In genomic region chr19:13833330-13834265, GRCh38 we compare ENCODE assay signal across 1 cellular context.
TF ChIP-seq lines count a peak whose summit lies in the region.

No MANE protein-coding gene starts in this region.

TF ChIP-seq in HepG2, 621 proteins besides CTCF, POLR2A, EP300 and RAD21 (continued from another document and continues in another):
- peak; percentile 70 for TF ChIP-seq TAF15 (IDR thresholded peaks at IDR 0.05; ENCODE audit: low read depth, low read length, poor library complexity, severe bottlenecking)
- peak; percentile 99 for TF ChIP-seq NFYB (CRISPR knock-in tag; IDR thresholded peaks at IDR 0.05)
- TF ChIP-seq ZNF891 (CRISPR knock-in tag; IDR thresholded peaks at IDR 0.05): 0 out of 2 replicates have a peak, but pooled peaks have one; percentile 51
- peak; percentile 33; the same call in 1 of the 2 replicates for TF ChIP-seq TBX3 (IDR thresholded peaks at IDR 0.05; ENCODE audit: borderline replicate concordance)
- no peak for TF ChIP-seq IRF1 (CRISPR knock-in tag; IDR thresholded peaks at IDR 0.05; ENCODE audit: low read depth)
- TF ChIP-seq MXD3 (CRISPR knock-in tag; IDR thresholded peaks at IDR 0.05): 0 out of 2 replicates have a peak, but pooled peaks have one; percentile 51
- TF ChIP-seq RBFOX2 (IDR thresholded peaks at IDR 0.05; ENCODE audit: low read depth, low read length): peak; percentile 85
- TF ChIP-seq TBX2 (CRISPR knock-in tag; IDR thresholded peaks at IDR 0.05; ENCODE audit: borderline replicate concordance): peak; percentile 38; the same call in 1 of the 2 replicates
- peak; percentile 39; the same call in 1 of the 2 replicates for TF ChIP-seq ELF1 (CRISPR knock-in tag; IDR thresholded peaks at IDR 0.05)
- peak; percentile 68 for TF ChIP-seq ZNF501 (CRISPR knock-in tag; IDR thresholded peaks at IDR 0.05)
- TF ChIP-seq HNRNPK (IDR thresholded peaks at IDR 0.05; ENCODE audit: low read depth, low read length, poor library complexity, severe bottlenecking): peak; percentile 21
- TF ChIP-seq ZNF564 (CRISPR knock-in tag; IDR thresholded peaks at IDR 0.05): no peak
- TF ChIP-seq AGO1 (IDR thresholded peaks at IDR 0.05; ENCODE audit: low read depth, low read length, poor library complexity, severe bottlenecking): peak; percentile 93
- peak; percentile 47; the same call in 1 of the 2 replicates for TF ChIP-seq NFKB2 (CRISPR knock-in tag; IDR thresholded peaks at IDR 0.05; ENCODE audit: borderline replicate concordance)
- no peak for TF ChIP-seq SOX6 (IDR thresholded peaks at IDR 0.05)
- TF ChIP-seq SOX6 (CRISPR knock-in tag; IDR thresholded peaks at IDR 0.05): 0 out of 2 replicates have a peak, but pooled peaks have one; percentile 33
- no peak for TF ChIP-seq ZSCAN31 (CRISPR knock-in tag; IDR thresholded peaks at IDR 0.05; ENCODE audit: low read depth)
- TF ChIP-seq, protein P1, sequence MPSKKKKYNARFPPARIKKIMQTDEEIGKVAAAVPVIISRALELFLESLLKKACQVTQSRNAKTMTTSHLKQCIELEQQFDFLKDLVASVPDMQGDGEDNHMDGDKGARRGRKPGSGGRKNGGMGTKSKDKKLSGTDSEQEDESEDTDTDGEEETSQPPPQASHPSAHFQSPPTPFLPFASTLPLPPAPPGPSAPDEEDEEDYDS (CRISPR knock-in tag; IDR thresholded peaks at IDR 0.05): peak; percentile 46; the same call in 1 of the 2 replicates
- TF ChIP-seq ZNF256 (CRISPR knock-in tag; conservative IDR thresholded peaks at IDR 0.05): no peak
- no peak for TF ChIP-seq ZNF639 (CRISPR knock-in tag; conservative IDR thresholded peaks at IDR 0.05)
- TF ChIP-seq ETV6 (CRISPR knock-in tag; conservative IDR thresholded peaks at IDR 0.05): no peak
- TF ChIP-seq MYPOP (CRISPR knock-in tag; IDR thresholded peaks at IDR 0.05): peak; percentile 39; the same call in 1 of the 2 replicates
- TF ChIP-seq, protein P2, sequence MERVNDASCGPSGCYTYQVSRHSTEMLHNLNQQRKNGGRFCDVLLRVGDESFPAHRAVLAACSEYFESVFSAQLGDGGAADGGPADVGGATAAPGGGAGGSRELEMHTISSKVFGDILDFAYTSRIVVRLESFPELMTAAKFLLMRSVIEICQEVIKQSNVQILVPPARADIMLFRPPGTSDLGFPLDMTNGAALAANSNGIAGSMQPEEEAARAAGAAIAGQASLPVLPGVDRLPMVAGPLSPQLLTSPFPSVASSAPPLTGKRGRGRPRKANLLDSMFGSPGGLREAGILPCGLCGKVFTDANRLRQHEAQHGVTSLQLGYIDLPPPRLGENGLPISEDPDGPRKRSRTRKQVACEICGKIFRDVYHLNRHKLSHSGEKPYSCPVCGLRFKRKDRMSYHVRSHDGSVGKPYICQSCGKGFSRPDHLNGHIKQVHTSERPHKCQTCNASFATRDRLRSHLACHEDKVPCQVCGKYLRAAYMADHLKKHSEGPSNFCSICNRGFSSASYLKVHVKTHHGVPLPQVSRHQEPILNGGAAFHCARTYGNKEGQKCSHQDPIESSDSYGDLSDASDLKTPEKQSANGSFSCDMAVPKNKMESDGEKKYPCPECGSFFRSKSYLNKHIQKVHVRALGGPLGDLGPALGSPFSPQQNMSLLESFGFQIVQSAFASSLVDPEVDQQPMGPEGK (CRISPR knock-in tag; IDR thresholded peaks at IDR 0.05): peak; percentile 52; the same call in 1 of the 2 replicates
- 0 out of 2 replicates have a peak, but pooled peaks have one; percentile 20 for TF ChIP-seq ZNF615 (CRISPR knock-in tag; IDR thresholded peaks at IDR 0.05; ENCODE audit: borderline replicate concordance)
- TF ChIP-seq TAF1 (CRISPR knock-in tag; IDR thresholded peaks at IDR 0.05): peak; percentile 55; the same call in 1 of the 2 replicates
- TF ChIP-seq, protein P3, sequence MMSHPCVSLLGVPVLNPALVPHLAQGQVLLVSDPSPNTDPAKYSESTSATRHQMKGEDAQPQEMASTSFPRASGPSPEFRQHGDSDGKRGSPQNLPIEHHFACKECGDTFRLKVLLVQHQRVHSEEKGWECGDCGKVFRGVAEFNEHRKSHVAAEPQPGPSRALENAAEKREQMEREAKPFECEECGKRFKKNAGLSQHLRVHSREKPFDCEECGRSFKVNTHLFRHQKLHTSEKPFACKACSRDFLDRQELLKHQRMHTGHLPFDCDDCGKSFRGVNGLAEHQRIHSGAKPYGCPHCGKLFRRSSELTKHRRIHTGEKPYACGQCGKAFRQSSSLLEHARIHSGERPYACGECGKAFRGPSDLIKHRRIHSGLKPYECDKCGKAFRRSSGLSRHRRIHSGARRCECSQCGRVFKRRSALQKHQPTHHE (CRISPR knock-in tag; IDR thresholded peaks at IDR 0.05; ENCODE audit: borderline replicate concordance): 0 out of 2 replicates have a peak, but pooled peaks have one; percentile 52
- TF ChIP-seq ZNF790 (CRISPR knock-in tag; IDR thresholded peaks at IDR 0.05; ENCODE audit: borderline replicate concordance): no peak
- peak; percentile 43; the same call in 1 of the 2 replicates for TF ChIP-seq ARID4A (CRISPR knock-in tag; IDR thresholded peaks at IDR 0.05; ENCODE audit: borderline replicate concordance)
- peak; percentile 67 for TF ChIP-seq ZNF687 (CRISPR knock-in tag; IDR thresholded peaks at IDR 0.05)
- peak; percentile 66; the same call in 1 of the 2 replicates for TF ChIP-seq GMEB1 (CRISPR knock-in tag; IDR thresholded peaks at IDR 0.05; ENCODE audit: borderline replicate concordance)
- TF ChIP-seq DMAP1 (CRISPR knock-in tag; IDR thresholded peaks at IDR 0.05): peak; percentile 48; the same call in 1 of the 2 replicates
- TF ChIP-seq ZFP37 (CRISPR knock-in tag; IDR thresholded peaks at IDR 0.05; ENCODE audit: borderline replicate concordance): 0 out of 2 replicates have a peak, but pooled peaks have one; percentile 20
- TF ChIP-seq, protein P4, sequence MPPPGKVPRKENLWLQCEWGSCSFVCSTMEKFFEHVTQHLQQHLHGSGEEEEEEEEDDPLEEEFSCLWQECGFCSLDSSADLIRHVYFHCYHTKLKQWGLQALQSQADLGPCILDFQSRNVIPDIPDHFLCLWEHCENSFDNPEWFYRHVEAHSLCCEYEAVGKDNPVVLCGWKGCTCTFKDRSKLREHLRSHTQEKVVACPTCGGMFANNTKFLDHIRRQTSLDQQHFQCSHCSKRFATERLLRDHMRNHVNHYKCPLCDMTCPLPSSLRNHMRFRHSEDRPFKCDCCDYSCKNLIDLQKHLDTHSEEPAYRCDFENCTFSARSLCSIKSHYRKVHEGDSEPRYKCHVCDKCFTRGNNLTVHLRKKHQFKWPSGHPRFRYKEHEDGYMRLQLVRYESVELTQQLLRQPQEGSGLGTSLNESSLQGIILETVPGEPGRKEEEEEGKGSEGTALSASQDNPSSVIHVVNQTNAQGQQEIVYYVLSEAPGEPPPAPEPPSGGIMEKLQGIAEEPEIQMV (CRISPR knock-in tag; IDR thresholded peaks at IDR 0.05; ENCODE audit: low read depth): 0 out of 2 replicates have a peak, but pooled peaks have one; percentile 34
- TF ChIP-seq SP2 (CRISPR knock-in tag; IDR thresholded peaks at IDR 0.05): peak; percentile 99
- peak; percentile 74 for TF ChIP-seq ZNF777 (CRISPR knock-in tag; IDR thresholded peaks at IDR 0.05)
- no peak for TF ChIP-seq ADNP (CRISPR knock-in tag; IDR thresholded peaks at IDR 0.05)
